ENCODE assay signal across 1 cellular context in the genomic region with DNA sequence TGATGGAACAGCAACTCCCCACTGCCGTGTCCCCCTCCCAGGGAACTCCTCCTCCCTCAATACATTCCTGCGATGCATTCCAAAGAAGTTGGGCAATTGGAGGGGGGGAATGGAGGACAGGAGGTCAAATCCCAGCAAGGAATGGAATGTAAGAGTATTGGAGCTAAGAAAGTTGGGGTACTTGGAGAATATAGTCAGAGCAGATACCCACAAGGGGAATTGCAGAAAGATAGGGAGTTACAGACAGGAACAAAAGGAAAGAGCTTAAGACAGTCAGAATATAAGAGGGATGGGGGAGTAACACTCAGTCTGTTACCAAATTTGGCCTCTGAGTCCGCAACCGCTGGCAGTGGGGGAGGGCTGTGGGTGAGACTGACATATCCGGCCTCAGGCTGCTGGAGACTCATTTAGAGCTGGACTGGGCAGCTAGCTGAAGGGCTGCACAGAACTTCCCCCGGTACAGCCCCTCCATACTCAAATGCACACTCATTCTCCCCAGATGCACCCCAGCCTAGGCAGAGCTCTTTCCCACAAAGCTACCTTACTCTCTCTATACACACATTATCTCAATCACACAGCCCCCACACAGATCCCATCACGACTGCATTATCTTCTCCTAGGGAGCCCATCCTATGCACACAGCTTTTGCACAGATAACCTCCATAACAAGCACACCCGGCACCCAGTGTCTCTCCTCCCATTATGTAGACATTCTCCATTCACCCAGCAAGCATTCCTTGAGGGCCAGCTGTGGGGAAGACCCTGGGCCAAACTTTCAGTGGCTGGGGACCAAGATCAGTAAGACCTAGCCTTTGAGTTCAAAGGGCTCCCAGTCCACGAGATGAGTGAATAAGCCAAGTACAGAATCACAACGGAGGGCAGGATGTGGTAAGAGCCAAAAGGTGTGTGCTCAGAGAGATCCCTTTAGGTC.
TF ChIP-seq lines count a peak whose summit lies in the region.

No MANE protein-coding gene starts in this region.

TF ChIP-seq in K562, 482 proteins besides CTCF, POLR2A, EP300 and RAD21 (continued from another document and continues in another):
- TF ChIP-seq, protein P1, sequence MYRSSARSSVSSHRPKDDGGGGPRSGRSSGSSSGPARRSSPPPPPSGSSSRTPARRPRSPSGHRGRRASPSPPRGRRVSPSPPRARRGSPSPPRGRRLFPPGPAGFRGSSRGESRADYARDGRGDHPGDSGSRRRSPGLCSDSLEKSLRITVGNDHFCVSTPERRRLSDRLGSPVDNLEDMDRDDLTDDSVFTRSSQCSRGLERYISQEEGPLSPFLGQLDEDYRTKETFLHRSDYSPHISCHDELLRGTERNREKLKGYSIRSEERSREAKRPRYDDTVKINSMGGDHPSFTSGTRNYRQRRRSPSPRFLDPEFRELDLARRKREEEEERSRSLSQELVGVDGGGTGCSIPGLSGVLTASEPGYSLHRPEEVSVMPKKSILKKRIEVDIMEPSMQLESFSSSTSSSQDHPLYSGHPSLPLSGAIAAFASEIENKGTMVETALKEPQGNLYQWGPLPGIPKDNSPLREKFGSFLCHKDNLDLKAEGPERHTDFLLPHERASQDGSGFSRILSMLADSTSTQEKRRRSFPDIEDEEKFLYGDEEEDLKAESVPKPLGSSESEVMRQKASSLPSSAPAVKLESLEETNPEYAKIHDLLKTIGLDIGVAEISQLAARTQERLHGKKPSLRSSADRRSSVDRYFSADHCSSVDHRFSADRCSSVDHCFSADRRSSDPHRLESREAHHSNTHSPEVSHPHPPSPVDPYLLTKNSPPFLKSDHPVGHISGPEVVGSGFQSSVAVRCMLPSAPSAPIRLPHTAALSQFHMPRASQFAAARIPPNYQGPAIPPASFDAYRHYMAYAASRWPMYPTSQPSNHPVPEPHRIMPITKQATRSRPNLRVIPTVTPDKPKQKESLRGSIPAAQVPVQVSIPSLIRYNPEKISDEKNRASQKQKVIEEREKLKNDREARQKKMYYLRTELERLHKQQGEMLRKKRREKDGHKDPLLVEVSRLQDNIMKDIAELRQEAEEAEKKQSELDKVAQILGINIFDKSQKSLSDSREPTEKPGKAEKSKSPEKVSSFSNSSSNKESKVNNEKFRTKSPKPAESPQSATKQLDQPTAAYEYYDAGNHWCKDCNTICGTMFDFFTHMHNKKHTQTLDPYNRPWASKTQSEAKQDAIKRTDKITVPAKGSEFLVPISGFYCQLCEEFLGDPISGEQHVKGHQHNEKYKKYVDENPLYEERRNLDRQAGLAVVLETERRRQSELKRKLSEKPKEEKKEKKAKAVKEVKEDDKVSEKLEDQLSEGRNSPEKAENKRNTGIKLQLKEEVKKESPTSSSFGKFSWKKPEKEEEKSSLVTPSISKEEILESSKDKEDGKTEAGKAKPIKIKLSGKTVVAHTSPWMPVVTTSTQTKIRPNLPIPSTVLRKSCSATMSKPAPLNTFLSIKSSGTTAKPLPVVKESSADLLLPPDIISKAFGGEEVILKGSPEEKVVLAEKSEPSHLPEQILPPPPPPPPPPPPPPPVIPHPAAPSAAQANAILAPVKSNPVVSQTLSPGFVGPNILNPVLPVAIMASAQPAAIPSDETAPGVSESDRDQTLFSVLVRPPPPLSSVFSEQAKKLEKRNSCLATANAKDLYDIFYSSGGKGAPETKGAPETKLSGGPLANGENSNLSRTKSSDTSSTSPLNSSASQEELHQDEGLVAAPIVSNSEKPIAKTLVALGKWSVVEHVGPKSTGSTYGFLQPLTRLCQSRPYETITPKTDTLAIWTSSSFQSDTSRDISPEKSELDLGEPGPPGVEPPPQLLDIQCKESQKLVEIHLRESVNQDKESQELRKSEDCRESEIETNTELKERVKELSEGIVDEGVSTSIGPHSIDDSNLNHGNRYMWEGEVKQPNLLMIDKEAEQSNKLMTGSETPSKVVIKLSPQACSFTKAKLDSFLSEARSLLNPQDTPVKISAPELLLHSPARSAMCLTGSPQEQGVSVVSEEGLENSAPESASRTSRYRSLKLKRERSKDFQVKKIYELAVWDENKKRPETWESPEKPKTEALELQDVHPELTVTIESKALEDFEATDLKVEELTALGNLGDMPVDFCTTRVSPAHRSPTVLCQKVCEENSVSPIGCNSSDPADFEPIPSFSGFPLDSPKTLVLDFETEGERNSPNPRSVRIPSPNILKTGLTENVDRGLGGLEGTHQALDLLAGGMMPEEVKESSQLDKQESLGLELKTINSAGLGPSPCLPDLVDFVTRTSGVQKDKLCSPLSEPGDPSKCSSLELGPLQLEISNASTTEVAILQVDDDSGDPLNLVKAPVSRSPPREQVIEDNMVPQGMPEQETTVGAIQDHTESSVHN (IDR thresholded peaks at IDR 0.05; ENCODE audit: borderline replicate concordance in 1 of 2, low read depth in 1 of 2) = 0 out of 4 replicates have a peak, but pooled peaks of 1 of the 2 experiments have one; percentile 20
- TF ChIP-seq, protein P2, sequence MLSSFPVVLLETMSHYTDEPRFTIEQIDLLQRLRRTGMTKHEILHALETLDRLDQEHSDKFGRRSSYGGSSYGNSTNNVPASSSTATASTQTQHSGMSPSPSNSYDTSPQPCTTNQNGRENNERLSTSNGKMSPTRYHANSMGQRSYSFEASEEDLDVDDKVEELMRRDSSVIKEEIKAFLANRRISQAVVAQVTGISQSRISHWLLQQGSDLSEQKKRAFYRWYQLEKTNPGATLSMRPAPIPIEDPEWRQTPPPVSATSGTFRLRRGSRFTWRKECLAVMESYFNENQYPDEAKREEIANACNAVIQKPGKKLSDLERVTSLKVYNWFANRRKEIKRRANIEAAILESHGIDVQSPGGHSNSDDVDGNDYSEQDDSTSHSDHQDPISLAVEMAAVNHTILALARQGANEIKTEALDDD (IDR thresholded peaks at IDR 0.05) = peak; percentile 69; the same call in 1 of the 2 replicates
- 0 out of 2 replicates have a peak, but pooled peaks have one; percentile 16 for TF ChIP-seq LCOR (CRISPR knock-in tag; IDR thresholded peaks at IDR 0.05)
- TF ChIP-seq, protein P3, sequence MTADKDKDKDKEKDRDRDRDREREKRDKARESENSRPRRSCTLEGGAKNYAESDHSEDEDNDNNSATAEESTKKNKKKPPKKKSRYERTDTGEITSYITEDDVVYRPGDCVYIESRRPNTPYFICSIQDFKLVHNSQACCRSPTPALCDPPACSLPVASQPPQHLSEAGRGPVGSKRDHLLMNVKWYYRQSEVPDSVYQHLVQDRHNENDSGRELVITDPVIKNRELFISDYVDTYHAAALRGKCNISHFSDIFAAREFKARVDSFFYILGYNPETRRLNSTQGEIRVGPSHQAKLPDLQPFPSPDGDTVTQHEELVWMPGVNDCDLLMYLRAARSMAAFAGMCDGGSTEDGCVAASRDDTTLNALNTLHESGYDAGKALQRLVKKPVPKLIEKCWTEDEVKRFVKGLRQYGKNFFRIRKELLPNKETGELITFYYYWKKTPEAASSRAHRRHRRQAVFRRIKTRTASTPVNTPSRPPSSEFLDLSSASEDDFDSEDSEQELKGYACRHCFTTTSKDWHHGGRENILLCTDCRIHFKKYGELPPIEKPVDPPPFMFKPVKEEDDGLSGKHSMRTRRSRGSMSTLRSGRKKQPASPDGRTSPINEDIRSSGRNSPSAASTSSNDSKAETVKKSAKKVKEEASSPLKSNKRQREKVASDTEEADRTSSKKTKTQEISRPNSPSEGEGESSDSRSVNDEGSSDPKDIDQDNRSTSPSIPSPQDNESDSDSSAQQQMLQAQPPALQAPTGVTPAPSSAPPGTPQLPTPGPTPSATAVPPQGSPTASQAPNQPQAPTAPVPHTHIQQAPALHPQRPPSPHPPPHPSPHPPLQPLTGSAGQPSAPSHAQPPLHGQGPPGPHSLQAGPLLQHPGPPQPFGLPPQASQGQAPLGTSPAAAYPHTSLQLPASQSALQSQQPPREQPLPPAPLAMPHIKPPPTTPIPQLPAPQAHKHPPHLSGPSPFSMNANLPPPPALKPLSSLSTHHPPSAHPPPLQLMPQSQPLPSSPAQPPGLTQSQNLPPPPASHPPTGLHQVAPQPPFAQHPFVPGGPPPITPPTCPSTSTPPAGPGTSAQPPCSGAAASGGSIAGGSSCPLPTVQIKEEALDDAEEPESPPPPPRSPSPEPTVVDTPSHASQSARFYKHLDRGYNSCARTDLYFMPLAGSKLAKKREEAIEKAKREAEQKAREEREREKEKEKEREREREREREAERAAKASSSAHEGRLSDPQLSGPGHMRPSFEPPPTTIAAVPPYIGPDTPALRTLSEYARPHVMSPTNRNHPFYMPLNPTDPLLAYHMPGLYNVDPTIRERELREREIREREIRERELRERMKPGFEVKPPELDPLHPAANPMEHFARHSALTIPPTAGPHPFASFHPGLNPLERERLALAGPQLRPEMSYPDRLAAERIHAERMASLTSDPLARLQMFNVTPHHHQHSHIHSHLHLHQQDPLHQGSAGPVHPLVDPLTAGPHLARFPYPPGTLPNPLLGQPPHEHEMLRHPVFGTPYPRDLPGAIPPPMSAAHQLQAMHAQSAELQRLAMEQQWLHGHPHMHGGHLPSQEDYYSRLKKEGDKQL (CRISPR knock-in tag; IDR thresholded peaks at IDR 0.05; ENCODE audit: borderline replicate concordance) = no peak
- TF ChIP-seq, protein P4, sequence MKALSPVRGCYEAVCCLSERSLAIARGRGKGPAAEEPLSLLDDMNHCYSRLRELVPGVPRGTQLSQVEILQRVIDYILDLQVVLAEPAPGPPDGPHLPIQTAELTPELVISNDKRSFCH (CRISPR knock-in tag; IDR thresholded peaks at IDR 0.05) = no peak
- TF ChIP-seq, protein P4 (tag; IDR thresholded peaks at IDR 0.05) = 0 out of 2 replicates have a peak, but pooled peaks have one; percentile 13
- peak; percentile 81; the same call in 1 of the 2 replicates for TF ChIP-seq CTBP1 (IDR thresholded peaks at IDR 0.05; ENCODE audit: borderline replicate concordance)
- TF ChIP-seq ZNF197 (CRISPR knock-in tag; IDR thresholded peaks at IDR 0.05; ENCODE audit: low read depth) = no peak
- TF ChIP-seq LARP7 (IDR thresholded peaks at IDR 0.05) = no peak; the same call in 1 of the 2 replicates
- peak; percentile 89 for TF ChIP-seq MEF2A (IDR thresholded peaks at IDR 0.05; ENCODE audit: control insufficient read depth, low read depth, low read length)
- no peak for TF ChIP-seq TEAD1 (CRISPR knock-in tag; IDR thresholded peaks at IDR 0.05)
- TF ChIP-seq, protein P5, sequence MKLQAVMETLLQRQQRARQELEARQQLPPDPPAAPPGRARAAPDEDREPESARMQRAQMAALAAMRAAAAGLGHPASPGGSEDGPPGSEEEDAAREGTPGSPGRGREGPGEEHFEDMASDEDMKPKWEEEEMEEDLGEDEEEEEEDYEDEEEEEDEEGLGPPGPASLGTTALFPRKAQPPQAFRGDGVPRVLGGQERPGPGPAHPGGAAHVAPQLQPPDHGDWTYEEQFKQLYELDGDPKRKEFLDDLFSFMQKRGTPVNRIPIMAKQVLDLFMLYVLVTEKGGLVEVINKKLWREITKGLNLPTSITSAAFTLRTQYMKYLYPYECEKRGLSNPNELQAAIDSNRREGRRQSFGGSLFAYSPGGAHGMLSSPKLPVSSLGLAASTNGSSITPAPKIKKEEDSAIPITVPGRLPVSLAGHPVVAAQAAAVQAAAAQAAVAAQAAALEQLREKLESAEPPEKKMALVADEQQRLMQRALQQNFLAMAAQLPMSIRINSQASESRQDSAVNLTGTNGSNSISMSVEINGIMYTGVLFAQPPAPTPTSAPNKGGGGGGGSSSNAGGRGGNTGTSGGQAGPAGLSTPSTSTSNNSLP (IDR thresholded peaks at IDR 0.05; ENCODE audit: borderline replicate concordance, low read depth, low read length) = peak; percentile 62; the same call in 1 of the 2 replicates
- no peak for TF ChIP-seq PHF20 (IDR thresholded peaks at IDR 0.05; ENCODE audit: partially characterized antibody)
- TF ChIP-seq, protein P6, sequence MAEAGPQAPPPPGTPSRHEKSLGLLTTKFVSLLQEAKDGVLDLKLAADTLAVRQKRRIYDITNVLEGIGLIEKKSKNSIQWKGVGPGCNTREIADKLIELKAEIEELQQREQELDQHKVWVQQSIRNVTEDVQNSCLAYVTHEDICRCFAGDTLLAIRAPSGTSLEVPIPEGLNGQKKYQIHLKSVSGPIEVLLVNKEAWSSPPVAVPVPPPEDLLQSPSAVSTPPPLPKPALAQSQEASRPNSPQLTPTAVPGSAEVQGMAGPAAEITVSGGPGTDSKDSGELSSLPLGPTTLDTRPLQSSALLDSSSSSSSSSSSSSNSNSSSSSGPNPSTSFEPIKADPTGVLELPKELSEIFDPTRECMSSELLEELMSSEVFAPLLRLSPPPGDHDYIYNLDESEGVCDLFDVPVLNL (CRISPR knock-in tag; IDR thresholded peaks at IDR 0.05; ENCODE audit: low read depth) = no peak
- TF ChIP-seq, protein P7, sequence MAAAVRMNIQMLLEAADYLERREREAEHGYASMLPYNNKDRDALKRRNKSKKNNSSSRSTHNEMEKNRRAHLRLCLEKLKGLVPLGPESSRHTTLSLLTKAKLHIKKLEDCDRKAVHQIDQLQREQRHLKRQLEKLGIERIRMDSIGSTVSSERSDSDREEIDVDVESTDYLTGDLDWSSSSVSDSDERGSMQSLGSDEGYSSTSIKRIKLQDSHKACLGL (CRISPR knock-in tag; IDR thresholded peaks at IDR 0.05; ENCODE audit: borderline replicate concordance, poor library complexity, severe bottlenecking) = no peak
- peak; percentile 77 for TF ChIP-seq C11orf30 (IDR thresholded peaks at IDR 0.05; ENCODE audit: low read depth)
- TF ChIP-seq ZNF561 (CRISPR knock-in tag; conservative IDR thresholded peaks at IDR 0.05) = no peak
- peak; percentile 52 for TF ChIP-seq ZFP36 (IDR thresholded peaks at IDR 0.05; ENCODE audit: low read depth, low read length, partially characterized antibody)
- TF ChIP-seq ETV1 (tag; conservative IDR thresholded peaks at IDR 0.05; ENCODE audit: low read depth) = peak; percentile 94
- TF ChIP-seq, protein P8, sequence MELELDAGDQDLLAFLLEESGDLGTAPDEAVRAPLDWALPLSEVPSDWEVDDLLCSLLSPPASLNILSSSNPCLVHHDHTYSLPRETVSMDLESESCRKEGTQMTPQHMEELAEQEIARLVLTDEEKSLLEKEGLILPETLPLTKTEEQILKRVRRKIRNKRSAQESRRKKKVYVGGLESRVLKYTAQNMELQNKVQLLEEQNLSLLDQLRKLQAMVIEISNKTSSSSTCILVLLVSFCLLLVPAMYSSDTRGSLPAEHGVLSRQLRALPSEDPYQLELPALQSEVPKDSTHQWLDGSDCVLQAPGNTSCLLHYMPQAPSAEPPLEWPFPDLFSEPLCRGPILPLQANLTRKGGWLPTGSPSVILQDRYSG (tag; conservative IDR thresholded peaks at IDR 0.05; ENCODE audit: low read depth) = no peak
- TF ChIP-seq MXI1 (IDR thresholded peaks at IDR 0.05; ENCODE audit: low read depth, low read length) = 0 out of 2 replicates have a peak, but pooled peaks have one; percentile 11
- TF ChIP-seq JUND (IDR thresholded peaks at IDR 0.05; ENCODE audit: borderline replicate concordance, low read depth, low read length) = no peak; the same call in 1 of the 2 replicates
- peak; percentile 55; the same call in 1 of the 3 replicates for TF ChIP-seq JUND (tag; IDR thresholded peaks at IDR 0.05; ENCODE audit: borderline replicate concordance, low read depth, low read length)
- TF ChIP-seq, protein P9, sequence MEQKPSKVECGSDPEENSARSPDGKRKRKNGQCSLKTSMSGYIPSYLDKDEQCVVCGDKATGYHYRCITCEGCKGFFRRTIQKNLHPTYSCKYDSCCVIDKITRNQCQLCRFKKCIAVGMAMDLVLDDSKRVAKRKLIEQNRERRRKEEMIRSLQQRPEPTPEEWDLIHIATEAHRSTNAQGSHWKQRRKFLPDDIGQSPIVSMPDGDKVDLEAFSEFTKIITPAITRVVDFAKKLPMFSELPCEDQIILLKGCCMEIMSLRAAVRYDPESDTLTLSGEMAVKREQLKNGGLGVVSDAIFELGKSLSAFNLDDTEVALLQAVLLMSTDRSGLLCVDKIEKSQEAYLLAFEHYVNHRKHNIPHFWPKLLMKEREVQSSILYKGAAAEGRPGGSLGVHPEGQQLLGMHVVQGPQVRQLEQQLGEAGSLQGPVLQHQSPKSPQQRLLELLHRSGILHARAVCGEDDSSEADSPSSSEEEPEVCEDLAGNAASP (IDR thresholded peaks at IDR 0.05) = peak; percentile 79; the same call in 1 of the 2 replicates
- TF ChIP-seq SRF (CRISPR knock-in tag; IDR thresholded peaks at IDR 0.05) = peak; percentile 91 to 98
- 0 out of 2 replicates have a peak, but pooled peaks have one; percentile 42 for TF ChIP-seq KAT7 (CRISPR knock-in tag; IDR thresholded peaks at IDR 0.05; ENCODE audit: borderline replicate concordance)
- no peak for TF ChIP-seq SMARCB1 (IDR thresholded peaks at IDR 0.05; ENCODE audit: insufficient read length, low read depth)
